15 cellular contexts compared by ENCODE assay signal in genomic region chr9:130539473-130540223, GRCh38. TPM values are rescaled to one million over a fixed set of nuclear protein-coding genes. Genes with fewer than 3 reads are reported as not detected.
A peak's percentile ranks its signal among the peaks of the same experiment; 100 is the strongest.
DNase-seq lines count a peak whose midpoint lies in the region; ATAC-seq, FAIRE-seq and TF ChIP-seq lines count a peak whose summit lies in the region.
"Had no signal": no experiment of that assay in that cellular context is flagged by ENCODE, and none has a peak within 500 bp of the region (broad histone marks: within the 10 kb centered on the region; RNA-seq: fewer than 3 reads in every experiment).

No MANE protein-coding gene starts in this region.

- H3K36me3 ChIP-seq in keratinocyte (ENCODE audit: control insufficient read depth in 2 of 2, extremely low read depth in 1 of 2, insufficient read depth in 2 of 2, low read length in 2 of 2) = no peaks in the 10 kb centered on the region
- no peaks in the 10 kb centered on the region for H3K36me3 ChIP-seq in HepG2 (replicated peaks in 1 of 2; ENCODE audit: control insufficient read depth in 1 of 2, insufficient read depth in 2 of 2, low read length in 2 of 2)
- H3K36me3 ChIP-seq in WERI-Rb-1 = no peaks in the 10 kb centered on the region
- H3K36me3 ChIP-seq: gastrocnemius medialis had no signal

- peak overlapping the region; percentile 57 for H3K27ac ChIP-seq in keratinocyte (ENCODE audit: control insufficient read depth, insufficient read depth, low read length)
- H3K27ac ChIP-seq in HepG2 (ENCODE audit: extremely low read length, insufficient read depth, low read length) = no peak overlapping the region
- no peak overlapping the region for H3K27ac ChIP-seq in WERI-Rb-1
- H3K27ac ChIP-seq: gastrocnemius medialis had no signal

- CTCF ChIA-PET in Calu3 (lab: Charles Lee) (no interaction called here), HepG2 (lab: Yijun Ruan, JAX; ENCODE audit: low intra/inter-chr PET ratio, low total read pairs) (no interaction called here)

- in situ Hi-C loops in astrocyte of the cerebellum (cut with HindIII; ENCODE audit: low sequenced_read_pairs) (loop anchor here (5.0 kb wide), 1 partner anchor 43 kb away; no protein-coding TSS in a partner anchor), HepG2 (cut with HindIII; ENCODE audit: extremely low pct_ligation_motif_present, low pct_unique_long_range_greater_than_20kb) (no loop called here)

- peak overlapping the region; percentile 68 for H3K4me2 ChIP-seq in keratinocyte (ENCODE audit: control insufficient read depth, extremely low read depth, insufficient read depth, low read depth, low read length)
- H3K4me2 ChIP-seq in HepG2 (ENCODE audit: low read depth, low read length) = no peak overlapping the region

- H3K9ac ChIP-seq in keratinocyte (ENCODE audit: control insufficient read depth, extremely low read depth, insufficient read depth, low read length) (peak overlapping the region; percentile 14), HepG2 (ENCODE audit: insufficient read depth, low read depth, low read length) (no peak overlapping the region)

- H3K27ac Mint-ChIP-seq in Calu3 (ENCODE audit: unreplicated experiment) = no peak overlapping the region
- H3K27ac Mint-ChIP-seq: activated naive CD8-positive, alpha-beta T cell; CD4-positive, alpha-beta memory T cell had no signal

- no peaks in the 10 kb centered on the region for H3K9me3 Mint-ChIP-seq in Calu3 (ENCODE audit: low read depth, unreplicated experiment)
- H3K9me3 Mint-ChIP-seq in activated T-cell treated with anti-CD3 and anti-CD28 coated beads, Interleukin-2, amount 50 U/mL, for 4 hours = no peaks in the 10 kb centered on the region

- POLR2A ChIA-PET in HepG2 (lab: Yijun Ruan, JAX) = interaction anchor here (1.0 kb wide), 1 partner anchor 9 kb away, joined by 3 read pairs; no protein-coding TSS in a partner anchor

- peaks cover 49% of the 10 kb centered on the region for H3K4me1 ChIP-seq in keratinocyte (ENCODE audit: control insufficient read depth, extremely low read depth, insufficient read depth, low read length)
- H3K4me1 ChIP-seq in HepG2 (ENCODE audit: insufficient read depth, low read length) = peaks cover 32% of the 10 kb centered on the region
- H3K4me1 ChIP-seq: gastrocnemius medialis had no signal

- no peaks in the 10 kb centered on the region for H3K9me3 ChIP-seq in keratinocyte (ENCODE audit: control insufficient read depth, low read depth, low read length)
- no peaks in the 10 kb centered on the region for H3K9me3 ChIP-seq in HepG2 (ENCODE audit: low read length)
- H3K9me3 ChIP-seq in WERI-Rb-1 (ENCODE audit: severe bottlenecking) = no peaks in the 10 kb centered on the region
- H3K9me3 ChIP-seq: gastrocnemius medialis had no signal

- TF ChIP-seq EP300 in HepG2 (IDR thresholded peaks at IDR 0.05; ENCODE audit: low read depth in 2 of 2, low read length in 2 of 2) = no peak
- TF ChIP-seq EP300 in HepG2 (CRISPR knock-in tag; IDR thresholded peaks at IDR 0.05; ENCODE audit: borderline replicate concordance) = no peak

- no peaks in the 10 kb centered on the region for H3K79me2 ChIP-seq in keratinocyte (ENCODE audit: control insufficient read depth, insufficient read depth, low read length)
- no peaks in the 10 kb centered on the region for H3K79me2 ChIP-seq in HepG2 (ENCODE audit: insufficient read depth, low read length)

- peak; percentile 31 for DNase-seq in Calu3
- DNase-seq in LNCaP clone FGC (ENCODE audit: low read depth) = peak; percentile 39
- DNase-seq in astrocyte of the cerebellum (ENCODE audit: low read depth) = peak; percentile 46
- DNase-seq in keratinocyte (ENCODE audit: low read depth, low spot score) = peak; percentile 79
- DNase-seq in HepG2 (ENCODE audit: low spot score) = no peak
- no peak for DNase-seq in activated T-cell treated with anti-CD3 and anti-CD28 coated beads, Interleukin-2, amount 50 U/mL, for 4 hours
- DNase-seq in WERI-Rb-1 = no peak
- DNase-seq: activated CD4-positive, alpha-beta T cell treated with anti-CD3 and anti-CD28 coated beads for 4 hours; CD4-positive, alpha-beta memory T cell; NCI-H1436 treated with DMSO at 0.1 percent for 48 hours; retina had no signal

- H3K27me3 ChIP-seq in keratinocyte (ENCODE audit: control insufficient read depth, extremely low read depth, insufficient read depth, low read length) (no peaks in the 10 kb centered on the region), HepG2 (ENCODE audit: control insufficient read depth in 1 of 2, insufficient read depth in 2 of 2, low read length in 2 of 2) (peaks cover 0 to 15% of the 10 kb centered on the region in 2 experiments; a peak in 2 of 5 replicates), WERI-Rb-1 (ENCODE audit: insufficient read depth, low read depth, severe bottlenecking) (no peaks in the 10 kb centered on the region)

- peak; percentile 61 for FAIRE-seq in keratinocyte (lab: Jason Lieb, UNC)
- FAIRE-seq in HepG2 (lab: Jason Lieb, UNC) = no peak

- H3K36me3 Mint-ChIP-seq in Calu3 (ENCODE audit: insufficient read depth, unreplicated experiment) = no peaks in the 10 kb centered on the region
- no peaks in the 10 kb centered on the region for H3K36me3 Mint-ChIP-seq in activated T-cell treated with anti-CD3 and anti-CD28 coated beads, Interleukin-2, amount 50 U/mL, for 4 hours (ENCODE audit: insufficient read depth)
- H3K36me3 Mint-ChIP-seq: activated naive CD8-positive, alpha-beta T cell had no signal

- ATAC-seq in HepG2 = no peak
- ATAC-seq in activated T-cell treated with anti-CD3 and anti-CD28 coated beads, Interleukin-2, amount 50 U/mL, for 4 hours = no peak
- ATAC-seq in HG02623 (IDR thresholded peaks at IDR 0.05; ENCODE audit: unreplicated experiment) = no peak
- ATAC-seq: gastrocnemius medialis, Right ventricle myocardium inferior had no signal

- no peak for TF ChIP-seq POLR2A in HepG2 (IDR thresholded peaks at IDR 0.05; ENCODE audit: insufficient read depth in 1 of 2, low read depth in 2 of 2, low read length in 2 of 2)

- dilution Hi-C loops in keratinocyte (cut with MboI; ENCODE audit: extremely low pct_ligation_motif_present, low sequenced_read_pairs) = no loop called here

- no peak overlapping the region for H3K4me3 Mint-ChIP-seq in Calu3 (ENCODE audit: low read depth, unreplicated experiment)
- no peak overlapping the region for H3K4me3 Mint-ChIP-seq in activated T-cell treated with anti-CD3 and anti-CD28 coated beads, Interleukin-2, amount 50 U/mL, for 4 hours
- H3K4me3 Mint-ChIP-seq: activated naive CD8-positive, alpha-beta T cell; CD4-positive, alpha-beta memory T cell had no signal

- WGBS in HepG2 (ENCODE audit: low lambda C conversion rate) = 82% methylated on average over 9 of the region's 9 CpGs

- H2AFZ ChIP-seq in keratinocyte (ENCODE audit: control insufficient read depth, low read length) = peak overlapping the region; percentile 8
- H2AFZ ChIP-seq in HepG2 (ENCODE audit: low read length) = no peak overlapping the region

- intact Hi-C loops in Calu3 (cut with micrococcal nuclease; ENCODE audit: unreplicated experiment) (no loop called here), HepG2 (cut with micrococcal nuclease; ENCODE audit: unreplicated experiment) (no loop called here)

- H3K4me3 ChIP-seq in LNCaP clone FGC (ENCODE audit: low read depth, low read length) = no peak overlapping the region
- H3K4me3 ChIP-seq in astrocyte of the cerebellum (ENCODE audit: low read depth, low read length) = no peak overlapping the region
- peak overlapping the region in 1 of 3 experiments; percentile 1 for H3K4me3 ChIP-seq in keratinocyte (ENCODE audit: control insufficient read depth in 2 of 3, extremely low read depth in 1 of 3, insufficient read depth in 2 of 3, low read depth in 1 of 3, low read length in 3 of 3)
- no peak overlapping the region for H3K4me3 ChIP-seq in HepG2 (replicated peaks in 1 of 3; ENCODE audit: insufficient read depth in 1 of 3, low read depth in 2 of 3, low read length in 3 of 3)
- no peak overlapping the region for H3K4me3 ChIP-seq in WERI-Rb-1 (ENCODE audit: low read depth, low read length)
- H3K4me3 ChIP-seq: gastrocnemius medialis had no signal

- BruUV-seq in Calu3 (replicated peaks; lab: Mats Ljungman, UMichigan) (no TSS peak), HepG2 (replicated peaks; lab: Mats Ljungman, UMichigan) (no TSS peak)

- TF ChIP-seq CTCF in Calu3 (IDR thresholded peaks at IDR 0.05; ENCODE audit: unreplicated experiment) = no peak
- no peak for TF ChIP-seq CTCF in LNCaP clone FGC (IDR thresholded peaks at IDR 0.05; ENCODE audit: control insufficient read depth, extremely low read depth, insufficient read depth)
- TF ChIP-seq CTCF in astrocyte of the cerebellum (IDR thresholded peaks at IDR 0.05; ENCODE audit: low read depth, low read length, missing control alignments) = no peak
- peak in 1 of 3 experiments; percentile 43 for TF ChIP-seq CTCF in keratinocyte (optimal IDR thresholded peaks at IDR 0.05 in 1 of 3, IDR thresholded peaks at IDR 0.05 in 1 of 3, conservative IDR thresholded peaks at IDR 0.05 in 1 of 3; ENCODE audit: extremely low read depth in 1 of 3, insufficient read depth in 2 of 3, low read length in 3 of 3)
- no peak for TF ChIP-seq CTCF in HepG2 (CRISPR knock-in tag; IDR thresholded peaks at IDR 0.05)
- no peak for TF ChIP-seq CTCF in WERI-Rb-1 (IDR thresholded peaks at IDR 0.05; ENCODE audit: low read depth, low read length)

- peaks cover 9% of the 10 kb centered on the region for H3K4me1 Mint-ChIP-seq in Calu3 (ENCODE audit: low read depth, unreplicated experiment)
- H3K4me1 Mint-ChIP-seq in activated T-cell treated with anti-CD3 and anti-CD28 coated beads, Interleukin-2, amount 50 U/mL, for 4 hours (ENCODE audit: low read depth) = peaks cover 13% of the 10 kb centered on the region

- peaks cover 97% of the 10 kb centered on the region for H3K27me3 Mint-ChIP-seq in Calu3 (ENCODE audit: unreplicated experiment)
- H3K27me3 Mint-ChIP-seq in activated T-cell treated with anti-CD3 and anti-CD28 coated beads, Interleukin-2, amount 50 U/mL, for 4 hours (ENCODE audit: low read depth) = peaks cover 72% of the 10 kb centered on the region

- no peaks in the 10 kb centered on the region for H4K20me1 ChIP-seq in keratinocyte (ENCODE audit: control insufficient read depth, extremely low read depth, insufficient read depth, low read length)
- no peaks in the 10 kb centered on the region for H4K20me1 ChIP-seq in HepG2 (ENCODE audit: insufficient read depth, low read length)

- TF ChIP-seq RAD21 in HepG2 (CRISPR knock-in tag; IDR thresholded peaks at IDR 0.05) = no peak

- H3K9me1 ChIP-seq in keratinocyte (ENCODE audit: control insufficient read depth, extremely low read depth, insufficient read depth, low read length) = no peaks in the 10 kb centered on the region

RNA-seq across cellular contexts. Expression of gene FUBP3, which starts 39.7 kb away (rescaled TPM):
- total RNA-seq in Calu3 (2022) (46.7 and 51.0 TPM in 2 replicates), HepG2 (2016; rRNA removed; fragmentation: Illumina TruSeq; extraction: Trizol) (40.0 and 42.7 TPM in 2 replicates)
- polyA plus RNA-seq in keratinocyte (35.0 to 39.1 TPM (median 37.4 TPM) in 3 replicates), HepG2 (2011; rRNA removed) (28.7 and 45.9 TPM in 2 replicates)
- 29.1 TPM for polyA plus RNA-seq in keratinocyte (2011; ENCODE audit: low read depth)
- polyA plus RNA-seq in keratinocyte (2011; cell fraction: cytosol; rRNA removed) = 22.6 and 24.8 TPM in 2 replicates
- 40.0 and 48.0 TPM in 2 replicates for polyA plus RNA-seq in keratinocyte (2011; cell fraction: nucleus; rRNA removed)
- polyA plus RNA-seq in keratinocyte (2012; ENCODE audit: low replicate concordance) = 34.0 and 47.2 TPM in 2 replicates
- polyA minus RNA-seq in keratinocyte = 30.0 to 62.3 TPM (median 56.9 TPM) in 3 replicates
- polyA minus RNA-seq in keratinocyte (2011; cell fraction: cytosol; rRNA and poly(A)+ RNA removed) = 56.2 TPM
- polyA minus RNA-seq in keratinocyte (2011; cell fraction: nucleus; rRNA and poly(A)+ RNA removed) = 46.0 and 49.7 TPM in 2 replicates
- total RNA-seq in HepG2 (2016; cell fraction: cytosol; rRNA removed; fragmentation: Illumina TruSeq; extraction: Trizol; ENCODE audit: low read depth) = 6.3 and 7.8 TPM in 2 replicates
- 36.9 and 42.9 TPM in 2 replicates for total RNA-seq in HepG2 (2016; cell fraction: insoluble cytoplasmic fraction; rRNA removed; fragmentation: Illumina TruSeq; extraction: Trizol)
- 18.7 and 20.2 TPM in 2 replicates for total RNA-seq in HepG2 (2016; cell fraction: membrane; rRNA removed; fragmentation: Illumina TruSeq; extraction: Trizol)
- total RNA-seq in HepG2 (2016; cell fraction: nucleus; rRNA removed; fragmentation: Illumina TruSeq; extraction: Trizol) = 29.1 and 31.8 TPM in 2 replicates
- 19.2 and 22.5 TPM in 2 replicates for polyA plus RNA-seq in HepG2 (2011; cell fraction: cytosol; rRNA removed)
- 87.0 and 120 TPM in 2 replicates for polyA plus RNA-seq in HepG2 (2011; cell fraction: nucleus; rRNA removed)
- polyA plus RNA-seq in HepG2 (2012) = 32.5 and 37.6 TPM in 2 replicates
- 4.9 and 5.9 TPM in 2 replicates for polyA plus RNA-seq in HepG2 (2016; cell fraction: cytosol; fragmentation: Illumina TruSeq; extraction: Trizol; ENCODE audit: low read depth)
- 52.7 and 56.2 TPM in 2 replicates for polyA plus RNA-seq in HepG2 (2016; cell fraction: insoluble cytoplasmic fraction; fragmentation: Illumina TruSeq; extraction: Trizol; ENCODE audit: low read depth)
- polyA plus RNA-seq in HepG2 (2016; cell fraction: membrane; fragmentation: Illumina TruSeq; extraction: Trizol; ENCODE audit: low read depth) = 13.3 and 13.7 TPM in 2 replicates
- polyA plus RNA-seq in HepG2 (2016; cell fraction: nucleus; fragmentation: Illumina TruSeq; extraction: Trizol; ENCODE audit: insufficient read depth, low read depth) = 67.5 and 77.3 TPM in 2 replicates
- 35.2 and 98.1 TPM in 2 replicates for polyA minus RNA-seq in HepG2 (2011; rRNA and poly(A)+ RNA removed; ENCODE audit: low replicate concordance)
- 16.8 and 22.0 TPM in 2 replicates for polyA minus RNA-seq in HepG2 (2011; cell fraction: cytosol; rRNA and poly(A)+ RNA removed)
- polyA minus RNA-seq in HepG2 (2011; cell fraction: nucleus; rRNA and poly(A)+ RNA removed) = 26.3 and 38.8 TPM in 2 replicates
- total RNA-seq in activated T-cell treated with anti-CD3 and anti-CD28 coated beads, Interleukin-2, amount 50 U/mL, for 4 hours = 10 to 100 TPM; 50.5 to 54.4 (median 53.4) TPM

Comparison
In these comparisons a context has a peak if more than half of its experiments do, and no peak if none do; other contexts are left out.
1. DNase-seq: peak in Calu3 (single experiment), LNCaP clone FGC (single experiment), astrocyte of the cerebellum (single experiment) and keratinocyte (single experiment); none in HepG2 (single experiment), activated T-cell treated with anti-CD3 and anti-CD28 coated beads, Interleukin-2, amount 50 U/mL, for 4 hours (single experiment) and WERI-Rb-1 (single experiment).